ENCODE assay signal across 9 cellular contexts in genomic region chrX:125132274-125132673, GRCh38.
DNase-seq lines count a peak whose midpoint lies in the region; ATAC-seq, FAIRE-seq and TF ChIP-seq lines count a peak whose summit lies in the region.
"Had no signal": no experiment of that assay in that cellular context is flagged by ENCODE, and none has a peak within 500 bp of the region (broad histone marks: within the 10 kb centered on the region; RNA-seq: fewer than 3 reads in every experiment).

No MANE protein-coding gene starts in this region.

- H2AFZ ChIP-seq in DND-41 (ENCODE audit: low read depth, low read length) = no peak overlapping the region
- no peak overlapping the region for H2AFZ ChIP-seq in H9 (ENCODE audit: low read length)

- H3K27me3 ChIP-seq in DND-41 (ENCODE audit: insufficient read depth, low read length, poor library complexity) (no peaks in the 10 kb centered on the region), H9 (ENCODE audit: insufficient read depth, low read length) (no peaks in the 10 kb centered on the region), stomach (no peaks in the 10 kb centered on the region)
- H3K27me3 ChIP-seq: MG63 had no signal

- peak; percentile 61 for TF ChIP-seq CTCF in DND-41 (IDR thresholded peaks at IDR 0.05; ENCODE audit: borderline replicate concordance, extremely low read depth, low read length, poor library complexity, severe bottlenecking)
- TF ChIP-seq CTCF in H9 (conservative IDR thresholded peaks at IDR 0.05) = peak; percentile 86
- TF ChIP-seq CTCF in kidney (IDR thresholded peaks at IDR 0.05; ENCODE audit: borderline replicate concordance, extremely low read depth, insufficient read depth) = peak; percentile 20
- peak in 1 of 7 experiments; percentile 19 for TF ChIP-seq CTCF in stomach (IDR thresholded peaks at IDR 0.05)

- H3K4me3 ChIP-seq in DND-41 (ENCODE audit: low read depth in 1 of 2, low read length in 2 of 2) (no peak overlapping the region), kidney (ENCODE audit: low read length in 2 of 2) (no peak overlapping the region), stomach (no peak overlapping the region)
- H3K4me3 ChIP-seq: MG63 had no signal

- TF ChIP-seq POLR2A in stomach (IDR thresholded peaks at IDR 0.05) = no peak

- no peaks in the 10 kb centered on the region for H3K23me2 ChIP-seq in H9 (ENCODE audit: insufficient read length, low read depth, low read length, poor library complexity, severe bottlenecking)

- H3T11ph ChIP-seq in H9 (ENCODE audit: low read length) = no peak overlapping the region

- no peak overlapping the region for H4K91ac ChIP-seq in H9 (ENCODE audit: insufficient read length, low read depth, low read length)

- H3K4ac ChIP-seq in H9 (ENCODE audit: low read depth, low read length) = no peak overlapping the region

- H4K20me1 ChIP-seq in DND-41 (ENCODE audit: insufficient read depth, low read length) = no peaks in the 10 kb centered on the region
- H4K20me1 ChIP-seq in H9 (ENCODE audit: control insufficient read depth, insufficient read depth, insufficient read length) = no peaks in the 10 kb centered on the region

- H2BK120ac ChIP-seq in H9 (ENCODE audit: low read depth, low read length, poor library complexity, severe bottlenecking) = no peak overlapping the region

- H3K79me1 ChIP-seq in H9 (ENCODE audit: insufficient read depth, low read depth, low read length, poor library complexity, severe bottlenecking) = no peaks in the 10 kb centered on the region

- H3K4me2 ChIP-seq in DND-41 (ENCODE audit: insufficient read depth, low read length) (no peak overlapping the region), H9 (ENCODE audit: insufficient read depth, insufficient read length, low read length) (no peak overlapping the region)

- no peak overlapping the region for H3K56ac ChIP-seq in H9 (ENCODE audit: insufficient read length, low read depth, low read length)

- H2BK15ac ChIP-seq in H9 (ENCODE audit: low read depth, low read length) = no peak overlapping the region

- H3K79me2 ChIP-seq in DND-41 (ENCODE audit: insufficient read depth, low read length) = no peaks in the 10 kb centered on the region
- no peaks in the 10 kb centered on the region for H3K79me2 ChIP-seq in H9 (ENCODE audit: insufficient read depth, low read length)

- no peaks in the 10 kb centered on the region for H3K36me3 ChIP-seq in DND-41 (ENCODE audit: insufficient read depth, low read length)
- no peaks in the 10 kb centered on the region for H3K36me3 ChIP-seq in kidney (ENCODE audit: control insufficient read depth in 1 of 2, insufficient read depth in 2 of 2, low read length in 2 of 2)
- no peaks in the 10 kb centered on the region for H3K36me3 ChIP-seq in stomach
- H3K36me3 ChIP-seq: MG63 had no signal

- no peak overlapping the region for H3K18ac ChIP-seq in H9 (ENCODE audit: insufficient read length, low read depth, low read length)

- H3K9me3 Mint-ChIP-seq in H9 = peaks cover 3 to 4% of the 10 kb centered on the region in 2 experiments; a peak in 3 of 5 replicates

- DNase-seq in DND-41 (no peak), H9 (no peak), OCI-M1 (lab: John Stamatoyannopoulos, UW) (peak; percentile 67), kidney (no peak), NCI-H2171 (lab: John Stamatoyannopoulos, UW) (no peak), stomach (no peak)
- no peak for DNase-seq in activated T-cell treated with anti-CD3 and anti-CD28 coated beads, Interleukin-2, amount 50 U/mL, for 1 hour
- DNase-seq: MG63 had no signal

- no peaks in the 10 kb centered on the region for H3K4me1 ChIP-seq in DND-41 (ENCODE audit: insufficient read depth, low read length)
- H3K4me1 ChIP-seq in H9 (ENCODE audit: insufficient read depth, low read length) = no peaks in the 10 kb centered on the region
- no peaks in the 10 kb centered on the region for H3K4me1 ChIP-seq in kidney (ENCODE audit: control insufficient read depth in 1 of 2, insufficient read depth in 1 of 2, low read depth in 1 of 2, low read length in 2 of 2)
- no peaks in the 10 kb centered on the region for H3K4me1 ChIP-seq in stomach

- peak; percentile 21 for FAIRE-seq in kidney (lab: Jason Lieb, UNC)

- H3K4me1 Mint-ChIP-seq in H9 = peaks cover 0 to 5% of the 10 kb centered on the region in 2 experiments; a peak in 2 of 4 replicates

- no peak overlapping the region for H3K4me3 Mint-ChIP-seq in H9

- no peak overlapping the region for H4K8ac ChIP-seq in H9 (replicated peaks; ENCODE audit: insufficient read length, low read depth, low read length)

- H3K14ac ChIP-seq in H9 (ENCODE audit: insufficient read depth, low read length) = no peak overlapping the region

- H2BK20ac ChIP-seq in H9 (ENCODE audit: low read depth, low read length, poor library complexity, severe bottlenecking) = no peak overlapping the region

- no peak overlapping the region for H3K9ac ChIP-seq in DND-41 (ENCODE audit: low read depth, low read length)
- H3K9ac ChIP-seq in H9 (ENCODE audit: extremely low read depth, insufficient read length, low read length) = no peak overlapping the region
- no peak overlapping the region for H3K9ac ChIP-seq in kidney (ENCODE audit: low read length in 2 of 2)

- no peak overlapping the region for H2BK12ac ChIP-seq in H9 (ENCODE audit: insufficient read length, low read depth, low read length)

- no peak overlapping the region for H3K27ac Mint-ChIP-seq in H9

- H3K27ac ChIP-seq in DND-41 (ENCODE audit: low read length) (no peak overlapping the region), H9 (ENCODE audit: insufficient read length, low read depth, low read length) (no peak overlapping the region), kidney (ENCODE audit: low read depth in 2 of 2, low read length in 2 of 2) (no peak overlapping the region), stomach (no peak overlapping the region)

- no peak overlapping the region for H2AK5ac ChIP-seq in H9 (ENCODE audit: insufficient read length, low read length)

- no peak overlapping the region for H3K23ac ChIP-seq in H9 (ENCODE audit: insufficient read length, low read depth, low read length)

- no peak overlapping the region for H4K5ac ChIP-seq in H9 (ENCODE audit: insufficient read length, low read depth, low read length)

- H3K9me3 ChIP-seq in DND-41 (ENCODE audit: insufficient read depth, low read length, severe bottlenecking) = no peaks in the 10 kb centered on the region
- no peaks in the 10 kb centered on the region for H3K9me3 ChIP-seq in H9 (ENCODE audit: control insufficient read depth, low read depth, low read length)
- no peaks in the 10 kb centered on the region for H3K9me3 ChIP-seq in kidney (ENCODE audit: control insufficient read depth in 1 of 2, low read length in 2 of 2)
- no peaks in the 10 kb centered on the region for H3K9me3 ChIP-seq in stomach
- H3K9me3 ChIP-seq: MG63 had no signal

- H3K27me3 Mint-ChIP-seq in H9 (ENCODE audit: low read depth) = no peaks in the 10 kb centered on the region

- peaks cover 2 to 5% (median 2%) of the 10 kb centered on the region in 3 experiments for H3K36me3 Mint-ChIP-seq in H9 (ENCODE audit: insufficient read depth in 1 of 3, low read depth in 3 of 3)

- no peak for TF ChIP-seq EP300 in stomach (IDR thresholded peaks at IDR 0.05)

- intact Hi-C loops in kidney (cut with DNase I) = no loop called here
- intact Hi-C loops in stomach (cut with DNase I; ENCODE audit: low total_unique reads) = no loop called here

- no peak overlapping the region for H2BK5ac ChIP-seq in H9 (ENCODE audit: insufficient read length, low read length)

- ATAC-seq in DND-41 (ENCODE audit: insufficient read depth, low read depth) (0 out of 3 replicates have a peak, but pooled peaks have one; percentile 40), GM18870 (IDR thresholded peaks at IDR 0.05; ENCODE audit: unreplicated experiment) (no peak)

- no CpG with 5 or more reads among the region's 2 CpGs for WGBS in H9 (ENCODE audit: extremely low coverage, insufficient read length, low lambda C conversion rate)
- WGBS in stomach, 5 donors = 25 to 45% (median 41%) methylated on average over 2 of the region's 2 CpGs
